Comparison of ENCODE assay signal across 10 cellular contexts in the genomic region with DNA sequence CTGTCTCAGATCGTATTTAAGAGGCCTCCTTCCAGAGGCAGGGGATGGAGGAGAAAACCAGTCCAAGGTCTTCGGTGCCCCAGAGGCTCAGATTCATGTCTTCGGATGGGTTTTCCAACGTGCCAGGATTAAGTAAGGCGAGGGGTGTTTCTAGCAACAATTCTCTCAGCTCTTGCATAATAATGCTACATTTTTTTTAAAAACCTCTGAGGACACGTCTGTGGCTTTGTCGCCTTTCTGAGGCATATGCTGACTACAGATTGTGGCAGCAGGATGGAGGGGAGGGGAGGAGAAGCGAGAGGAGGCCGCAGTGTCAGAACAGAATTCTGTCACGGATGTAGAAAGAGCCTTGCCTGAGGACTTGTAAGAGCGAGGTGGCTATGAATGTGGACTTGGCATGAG. TPM values are rescaled to one million over a fixed set of nuclear protein-coding genes. Genes with fewer than 3 reads are reported as not detected.
A peak's percentile ranks its signal among the peaks of the same experiment; 100 is the strongest.
DNase-seq lines count a peak whose midpoint lies in the region; ATAC-seq and FAIRE-seq lines count a peak whose summit lies in the region.
"Had no signal": no experiment of that assay in that cellular context is flagged by ENCODE, and none has a peak within 500 bp of the region (broad histone marks: within the 10 kb centered on the region; RNA-seq: fewer than 3 reads in every experiment).

No MANE protein-coding gene starts in this region.

- H3K18ac ChIP-seq in neuronal stem cell (ENCODE audit: low read length), result no peak overlapping the region

- peak overlapping the region; percentile 84 to 95 (median 92) for H3K4me3 Mint-ChIP-seq in CD4-positive, alpha-beta memory T cell

- peaks cover 0 to 3% (median 0%) of the 10 kb centered on the region in 8 donors for H3K9me3 Mint-ChIP-seq in CD4-positive, alpha-beta memory T cell

- H2BK120ac ChIP-seq in neuronal stem cell (ENCODE audit: low read depth, low read length), result no peak overlapping the region

- H3K4me3 ChIP-seq in CD4-positive, alpha-beta memory T cell (ENCODE audit: low read length in 2 of 2), result peak overlapping the region; percentile 49 to 70
- H3K4me3 ChIP-seq in neuronal stem cell (ENCODE audit: low read length in 2 of 2), result no peak overlapping the region
- H3K4me3 ChIP-seq: SK-N-MC had no signal

- H3K36me3 Mint-ChIP-seq in CD4-positive, alpha-beta memory T cell, result peaks cover 2 to 13% of the 10 kb centered on the region in 2 donors

- H3K23ac ChIP-seq in neuronal stem cell (ENCODE audit: low read depth, low read length, poor library complexity), result no peak overlapping the region

- H3K27ac ChIP-seq in CD4-positive, alpha-beta memory T cell (ENCODE audit: low read depth, low read length), result peak overlapping the region; percentile 99
- no peak overlapping the region for H3K27ac ChIP-seq in neuronal stem cell (replicated peaks; ENCODE audit: low read length)
- H3K27ac ChIP-seq: SK-N-MC had no signal

- H4K91ac ChIP-seq in neuronal stem cell (ENCODE audit: low read depth, low read length, poor library complexity), result no peak overlapping the region

- H2AFZ ChIP-seq in neuronal stem cell (ENCODE audit: low read length), result peak overlapping the region; percentile 76

- intact Hi-C loops in CD4-positive, alpha-beta memory T cell (cut with micrococcal nuclease), result loop anchor here (1.0 to 2.0 kb wide), 3 partner anchors 25 to 49 kb away; no protein-coding TSS in a partner anchor

- DNase-seq in CD4-positive, alpha-beta memory T cell, result peak; percentile 86 to 95 (median 89)
- DNase-seq in NCI-H524 treated with DMSO at 0.1 percent for 48 hours (lab: John Stamatoyannopoulos, UW), result peak; percentile 72
- peak; percentile 58 for DNase-seq in activated T-cell treated with anti-CD3 and anti-CD28 coated beads for 48 hours (ENCODE audit: low read depth)
- DNase-seq in neuronal stem cell (ENCODE audit: low spot score), result no peak
- no peak for DNase-seq in RCC 7860 (ENCODE audit: low spot score)

- FAIRE-seq in RCC 7860 (lab: Jason Lieb, UNC), result no peak
- FAIRE-seq: keratinocyte had no signal

- peak overlapping the region; percentile 97 to 100 (median 100) for H3K27ac Mint-ChIP-seq in CD4-positive, alpha-beta memory T cell

- no peak overlapping the region for H2BK15ac ChIP-seq in neuronal stem cell (ENCODE audit: low read length)

- H3K79me1 ChIP-seq in neuronal stem cell (ENCODE audit: low read depth, low read length), result no peaks in the 10 kb centered on the region

- no peak overlapping the region for H4K8ac ChIP-seq in neuronal stem cell (ENCODE audit: low read depth, low read length)

- H3K9me3 ChIP-seq in CD4-positive, alpha-beta memory T cell (ENCODE audit: control insufficient read depth in 1 of 2, low read length in 2 of 2), result no peaks in the 10 kb centered on the region
- no peaks in the 10 kb centered on the region for H3K9me3 ChIP-seq in neuronal stem cell (replicated peaks in 1 of 2; ENCODE audit: control insufficient read depth in 2 of 2, insufficient read depth in 1 of 2, low read depth in 1 of 2, low read length in 2 of 2)

- H3K36me3 ChIP-seq in CD4-positive, alpha-beta memory T cell (ENCODE audit: insufficient read depth, low read length), result no peaks in the 10 kb centered on the region
- no peaks in the 10 kb centered on the region for H3K36me3 ChIP-seq in neuronal stem cell (replicated peaks in 1 of 2; ENCODE audit: control insufficient read depth in 2 of 2, insufficient read depth in 2 of 2, low read length in 2 of 2)

- CTCF ChIA-PET in CD4-positive, alpha-beta memory T cell (lab: Charles Lee; ENCODE audit: partially characterized antibody), result interaction anchor here (0.6 to 4.5 kb wide), 14 partner anchors 9 to 244 kb away, joined by 3 to 77 read pairs (median 8); a partner anchor contains a TSS

- POLR2A ChIA-PET in CD4-positive, alpha-beta memory T cell (lab: Charles Lee; ENCODE audit: partially characterized antibody), result interaction anchor here (1.0 to 16.9 kb wide), 18 partner anchors 12 to 181 kb away, joined by 3 to 977 read pairs (median 12); a partner anchor contains a TSS

- H3K27me3 ChIP-seq in CD4-positive, alpha-beta memory T cell (ENCODE audit: insufficient read depth, low read length), result no peaks in the 10 kb centered on the region
- peaks cover 0 to 31% (median 0%) of the 10 kb centered on the region in 3 experiments for H3K27me3 ChIP-seq in neuronal stem cell (ENCODE audit: control insufficient read depth in 3 of 3, insufficient read depth in 3 of 3, low read depth in 1 of 3, low read length in 3 of 3)

- no peak overlapping the region for H3K4me2 ChIP-seq in neuronal stem cell (ENCODE audit: insufficient read depth, low read length, poor library complexity, severe bottlenecking)

- peaks cover 58 to 94% (median 79%) of the 10 kb centered on the region in 4 donors for H3K4me1 Mint-ChIP-seq in CD4-positive, alpha-beta memory T cell

- H3K9ac ChIP-seq in neuronal stem cell (ENCODE audit: low read depth, low read length, poor library complexity), result no peak overlapping the region

- no peak overlapping the region for H2AK5ac ChIP-seq in neuronal stem cell (ENCODE audit: low read depth, low read length)

- WGBS in neuronal stem cell (ENCODE audit: extremely low coverage in 2 of 2, insufficient read length in 2 of 2, insufficient replicate concordance in 1 of 2), 2 donors, result no CpG with 5 or more reads among the region's 11 CpGs

- no peak overlapping the region for H3K14ac ChIP-seq in neuronal stem cell (ENCODE audit: low read length)

- peaks cover 88% of the 10 kb centered on the region for H3K4me1 ChIP-seq in CD4-positive, alpha-beta memory T cell (ENCODE audit: insufficient read depth, low read length)
- peaks cover 29 to 46% of the 10 kb centered on the region in 2 donors for H3K4me1 ChIP-seq in neuronal stem cell (ENCODE audit: control insufficient read depth in 2 of 2, insufficient read depth in 1 of 2, low read depth in 1 of 2, low read length in 2 of 2)

- H2BK5ac ChIP-seq in neuronal stem cell (ENCODE audit: low read length), result no peak overlapping the region

- no peak overlapping the region for H3K4ac ChIP-seq in neuronal stem cell (ENCODE audit: low read length)

- H2BK12ac ChIP-seq in neuronal stem cell (ENCODE audit: low read length), result no peak overlapping the region

- no peaks in the 10 kb centered on the region for H3K27me3 Mint-ChIP-seq in CD4-positive, alpha-beta memory T cell

- ATAC-seq in GM19324 (IDR thresholded peaks at IDR 0.05; ENCODE audit: low FRiP score, unreplicated experiment) (no peak), HG03280 (IDR thresholded peaks at IDR 0.05; ENCODE audit: unreplicated experiment) (no peak), GM18498 (IDR thresholded peaks at IDR 0.05; ENCODE audit: unreplicated experiment) (no peak)

RNA-seq across cellular contexts. Expression of a gene that starts 17.7 kb away (rescaled TPM):
- total RNA-seq in CD4-positive, alpha-beta memory T cell, result 10 to 100 TPM; 25.1 to 27.8 TPM
- 100 to 1,000 TPM; 151 to 226 TPM for polyA plus RNA-seq in CD4-positive, alpha-beta memory T cell
- polyA plus RNA-seq in neuronal stem cell (2013, experiment 1 of 2), result 113 TPM
- polyA plus RNA-seq in neuronal stem cell (2013, experiment 2 of 2), result 106 TPM

Comparison
In these comparisons a context has a peak if more than half of its experiments do, and no peak if none do; other contexts are left out.
1. DNase-seq: peak in CD4-positive, alpha-beta memory T cell (5 of 5), NCI-H524 treated with DMSO at 0.1 percent for 48 hours (single experiment) and activated T-cell treated with anti-CD3 and anti-CD28 coated beads for 48 hours (single experiment); none in neuronal stem cell (single experiment) and RCC 7860 (single experiment).
2. H3K4me3 ChIP-seq: peak in CD4-positive, alpha-beta memory T cell (2 of 2); none in neuronal stem cell (0 of 2).